ENCODE assay signal across 18 cellular contexts in the genomic region with DNA sequence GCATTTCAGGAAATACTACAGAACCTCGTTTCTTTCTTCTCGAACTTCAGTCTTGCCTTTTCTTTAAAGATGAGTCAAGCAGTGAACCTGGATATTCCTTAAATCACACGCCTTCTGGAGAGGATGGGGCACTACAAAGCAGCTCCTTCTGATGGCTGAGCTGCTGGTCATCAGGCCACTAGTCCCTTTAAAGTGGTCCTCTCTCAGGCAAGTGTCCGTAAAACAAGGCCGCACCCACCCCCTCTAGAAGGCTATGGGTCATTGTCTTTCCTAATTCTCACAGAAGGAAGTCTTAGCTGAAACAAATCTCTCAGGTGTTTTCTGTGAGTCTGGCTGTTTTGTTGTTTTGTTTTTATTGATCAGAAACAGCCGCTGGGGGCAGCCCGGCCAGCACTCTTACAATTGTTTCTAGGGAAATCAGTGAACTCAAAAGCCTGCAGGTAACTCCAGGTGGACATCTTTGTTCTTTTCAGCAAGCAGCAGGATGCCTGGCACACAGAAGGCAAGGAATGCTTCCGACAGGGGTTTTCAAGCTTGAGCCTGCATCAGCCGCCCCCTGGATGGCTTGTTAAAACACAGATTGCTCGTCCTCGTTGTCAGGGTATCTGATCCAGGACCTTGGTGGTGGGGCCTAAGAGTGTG. TPM values are rescaled to one million over a fixed set of nuclear protein-coding genes. Genes with fewer than 3 reads are reported as not detected.
DNase-seq lines count a peak whose midpoint lies in the region; ATAC-seq, FAIRE-seq and TF ChIP-seq lines count a peak whose summit lies in the region.
"Had no signal": no experiment of that assay in that cellular context is flagged by ENCODE, and none has a peak within 500 bp of the region (broad histone marks: within the 10 kb centered on the region; RNA-seq: fewer than 3 reads in every experiment).

No MANE protein-coding gene starts in this region.

- H4K20me1 ChIP-seq in H1 (replicated peaks in 1 of 2; ENCODE audit: control insufficient read depth in 1 of 2, insufficient read depth in 2 of 2, low read length in 2 of 2) = no peaks in the 10 kb centered on the region

- H4K5ac ChIP-seq in H1 (ENCODE audit: insufficient read length, low read depth, low read length) = no peak overlapping the region

- peaks cover 27% of the 10 kb centered on the region for H3K36me3 Mint-ChIP-seq in MCF 10A (ENCODE audit: insufficient read depth, unreplicated experiment)

- CTCF ChIA-PET in MCF 10A (lab: Yijun Ruan, JAX) (interaction anchor here (0.7 to 3.5 kb wide), 5 partner anchors 17 to 158 kb away, joined by 3 to 18 read pairs (median 5); no protein-coding TSS in a partner anchor), H1 (lab: Charles Lee; ENCODE audit: partially characterized antibody) (interaction anchor here (0.8 to 4.7 kb wide), 18 partner anchors 10 to 160 kb away, joined by 3 to 25 read pairs (median 4); a partner anchor contains a TSS), GM10248 (lab: Yijun Ruan, JAX) (interaction anchor here (1.0 kb wide), 2 partner anchors 18 to 20 kb away, joined by 3 to 5 read pairs; no protein-coding TSS in a partner anchor)

- no peak overlapping the region for H3K4me3 ChIP-seq in breast epithelium
- H3K4me3 ChIP-seq in H1 (ENCODE audit: extremely low read depth in 1 of 4, insufficient read depth in 2 of 4, low read depth in 3 of 4, low read length in 4 of 4) = peak overlapping the region in 3 of 4 experiments; percentile 20 to 43 (median 20); a peak in 4 of 8 replicates
- H3K4me3 ChIP-seq in lower lobe of right lung = no peak overlapping the region
- no peak overlapping the region for H3K4me3 ChIP-seq in transverse colon
- H3K4me3 ChIP-seq: A549, thyroid gland had no signal

- in situ Hi-C loops in transverse colon (cut with MboI; ENCODE audit: low pct_ligation_motif_present in 1 of 4, low pct_unique_long_range_greater_than_20kb in 1 of 4, low sequenced_read_pairs in 3 of 4) (no loop called here), G401 (cut with HindIII; ENCODE audit: low sequenced_read_pairs) (no loop called here)

- no peak overlapping the region for H3K27ac Mint-ChIP-seq in MCF 10A (ENCODE audit: low read depth, unreplicated experiment)
- H3K27ac Mint-ChIP-seq: activated CD8-positive, alpha-beta T cell treated with anti-CD3 and anti-CD28 coated beads for 36 hours; HFFc6; naive thymus-derived CD8-positive, alpha-beta T cell had no signal

- H3K9me3 ChIP-seq in breast epithelium (no peaks in the 10 kb centered on the region), H1 (ENCODE audit: insufficient read depth in 2 of 2, low read depth in 1 of 2, low read length in 1 of 2) (no peaks in the 10 kb centered on the region), lower lobe of right lung (no peaks in the 10 kb centered on the region), transverse colon (no peaks in the 10 kb centered on the region)
- H3K9me3 ChIP-seq: A549, thyroid gland had no signal

- TF ChIP-seq POLR2A in breast epithelium (IDR thresholded peaks at IDR 0.05) (no peak), H1 (IDR thresholded peaks at IDR 0.05; ENCODE audit: control extremely low read depth in 1 of 2, low read depth in 2 of 2, low read length in 2 of 2) (no peak), transverse colon (IDR thresholded peaks at IDR 0.05) (no peak)

- no peak for ATAC-seq in lower lobe of right lung
- ATAC-seq: activated CD8-positive, alpha-beta T cell treated with anti-CD3 and anti-CD28 coated beads for 36 hours; naive thymus-derived CD8-positive, alpha-beta T cell had no signal

- no peak overlapping the region for H3K56ac ChIP-seq in H1 (replicated peaks; ENCODE audit: insufficient read length, low read depth, low read length)

- TF ChIP-seq EP300 in H1 (IDR thresholded peaks at IDR 0.05; ENCODE audit: borderline replicate concordance in 1 of 2, low read depth in 2 of 2, low read length in 2 of 2) = peak in 1 of 2 experiments; percentile 71; a peak in 1 of 3 replicates
- no peak for TF ChIP-seq EP300 in transverse colon (IDR thresholded peaks at IDR 0.05; ENCODE audit: low read depth)

- no peak overlapping the region for H3K23ac ChIP-seq in H1 (ENCODE audit: insufficient read length)

- no peak overlapping the region; the same call in 1 of the 2 replicates for H2BK15ac ChIP-seq in H1 (ENCODE audit: low read length)

- POLR2A ChIA-PET in MCF 10A (lab: Yijun Ruan, JAX) (interaction anchor here (0.7 to 10.6 kb wide), 5 partner anchors 12 to 250 kb away, joined by 3 to 211 read pairs (median 3); a partner anchor contains a TSS), H1 (lab: Charles Lee; ENCODE audit: partially characterized antibody) (interaction anchor here (1.0 to 1.4 kb wide), 5 partner anchors 27 to 61 kb away, joined by 3 to 4 read pairs (median 3); a partner anchor contains a TSS), GM10248 (lab: Yijun Ruan, JAX) (no interaction called here)

- BruUV-seq in MCF 10A (replicated peaks; lab: Mats Ljungman, UMichigan) = no TSS peak

- peak in 1 of 2 donors; percentile 48 for DNase-seq in breast epithelium (ENCODE audit: low spot score in 2 of 2)
- DNase-seq in MCF 10A (ENCODE audit: unreplicated experiment) = no peak
- peak; percentile 51 to 57 for DNase-seq in H1 (ENCODE audit: low read depth in 1 of 2, low spot score in 2 of 2)
- DNase-seq in lower lobe of right lung = no peak
- no peak for DNase-seq in transverse colon
- DNase-seq in NK-92 (lab: John Stamatoyannopoulos, UW; ENCODE audit: unreplicated experiment) = no peak
- no peak for DNase-seq in G401 (ENCODE audit: low spot score)
- DNase-seq in GM10248 (ENCODE audit: extremely low spot score) = no peak
- DNase-seq: activated CD8-positive, alpha-beta T cell treated with anti-CD3 and anti-CD28 coated beads for 36 hours; head of caudate nucleus; HFFc6; naive thymus-derived CD8-positive, alpha-beta T cell; NCI-H2029; stimulated activated CD4-positive, alpha-beta T cell treated with anti-CD3 and anti-CD28 coated beads, Interleukin-2, amount 100 ng/mL, for 48 hours; thyroid gland had no signal

- no peaks in the 10 kb centered on the region for H3K27me3 Mint-ChIP-seq in MCF 10A (ENCODE audit: insufficient read depth, unreplicated experiment)
- H3K27me3 Mint-ChIP-seq: activated CD8-positive, alpha-beta T cell treated with anti-CD3 and anti-CD28 coated beads for 36 hours; naive thymus-derived CD8-positive, alpha-beta T cell had no signal

- no peak overlapping the region for H3K18ac ChIP-seq in H1 (ENCODE audit: extremely low read depth, low read length)

- no peak overlapping the region for H4K91ac ChIP-seq in H1 (replicated peaks; ENCODE audit: insufficient read length, low read length)

- H3K79me1 ChIP-seq in H1 (ENCODE audit: low read depth, low read length) = no peaks in the 10 kb centered on the region

- intact Hi-C loops in breast epithelium (cut with DNase I; ENCODE audit: low total_unique reads) = no loop called here
- intact Hi-C loops in MCF 10A (cut with micrococcal nuclease) = no loop called here
- intact Hi-C loops in lower lobe of right lung (cut with DNase I) = no loop called here
- intact Hi-C loops in transverse colon (cut with DNase I; ENCODE audit: low total_unique reads) = no loop called here

- peak overlapping the region; percentile 74 for H2BK5ac ChIP-seq in H1 (ENCODE audit: low read depth, low read length)

- H2BK120ac ChIP-seq in H1 (replicated peaks; ENCODE audit: low read depth, low read length) = no peak overlapping the region

- no peaks in the 10 kb centered on the region for H3K23me2 ChIP-seq in H1 (ENCODE audit: low read depth, low read length)

- peak overlapping the region; percentile 41 to 75 for H3K27ac ChIP-seq in breast epithelium
- H3K27ac ChIP-seq in H1 (ENCODE audit: low read depth, low read length) = peak overlapping the region; percentile 60; the same call in 1 of the 2 replicates
- peak overlapping the region; percentile 26 for H3K27ac ChIP-seq in lower lobe of right lung
- peak overlapping the region in 3 of 4 donors; percentile 14 to 39 (median 32) for H3K27ac ChIP-seq in transverse colon
- H3K27ac ChIP-seq: thyroid gland, VCaP had no signal

- no peak overlapping the region for H3K4me3 Mint-ChIP-seq in MCF 10A (ENCODE audit: unreplicated experiment)
- H3K4me3 Mint-ChIP-seq: activated CD8-positive, alpha-beta T cell treated with anti-CD3 and anti-CD28 coated beads for 36 hours; HFFc6; naive thymus-derived CD8-positive, alpha-beta T cell had no signal

- no peak overlapping the region for H2AFZ ChIP-seq in H1 (ENCODE audit: low read length)

- H2BK20ac ChIP-seq in H1 (ENCODE audit: low read length) = peak overlapping the region; percentile 80; the same call in 1 of the 2 replicates

- FAIRE-seq in H1 (lab: Jason Lieb, UNC) = peak; percentile 95
- FAIRE-seq: A549, G401.6 had no signal

- peak overlapping the region; percentile 56 to 66 for H3K4me2 ChIP-seq in H1 (ENCODE audit: insufficient read depth in 1 of 2, low read depth in 2 of 2, low read length in 2 of 2)

- WGBS in H1 (ENCODE audit: extremely low coverage in 1 of 2, insufficient coverage in 1 of 2, insufficient read length in 1 of 2, insufficient replicate concordance in 2 of 2, low coverage in 1 of 2, low lambda C conversion rate in 2 of 2, missing lambda C conversion rate in 1 of 2), 2 experiments = 19% methylated on average over 11 of the region's 11 CpGs; no CpG with 5 or more reads in 1 of the 2 experiments
- WGBS in transverse colon (ENCODE audit: low coverage in 1 of 2), 2 donors = 81 to 87% methylated on average over 10 to 11 of the region's 11 CpGs

- H3K27me3 ChIP-seq in breast epithelium = no peaks in the 10 kb centered on the region
- H3K27me3 ChIP-seq in H1 (replicated peaks in 1 of 4; ENCODE audit: control insufficient read depth in 3 of 4, extremely low read depth in 1 of 4, insufficient read depth in 3 of 4, low read length in 3 of 4) = no peaks in the 10 kb centered on the region; a peak in 1 of 7 replicates
- H3K27me3 ChIP-seq in lower lobe of right lung (ENCODE audit: low read depth) = no peaks in the 10 kb centered on the region
- no peaks in the 10 kb centered on the region for H3K27me3 ChIP-seq in transverse colon
- H3K27me3 ChIP-seq: thyroid gland had no signal

- no peak overlapping the region for H3K14ac ChIP-seq in H1 (ENCODE audit: insufficient read length)

- H3K36me3 ChIP-seq in breast epithelium = no peaks in the 10 kb centered on the region
- H3K36me3 ChIP-seq in H1 (ENCODE audit: control insufficient read depth in 2 of 4, insufficient read depth in 4 of 4, low read length in 3 of 4) = no peaks in the 10 kb centered on the region
- peaks cover 9% of the 10 kb centered on the region for H3K36me3 ChIP-seq in lower lobe of right lung
- no peaks in the 10 kb centered on the region for H3K36me3 ChIP-seq in transverse colon
- H3K36me3 ChIP-seq: thyroid gland had no signal

- H3K4me1 Mint-ChIP-seq in MCF 10A (ENCODE audit: insufficient read depth, unreplicated experiment) = peaks cover 28% of the 10 kb centered on the region

- no peak overlapping the region for H3K4ac ChIP-seq in H1 (replicated peaks; ENCODE audit: insufficient read length, low read depth, low read length)

- no peaks in the 10 kb centered on the region for H3K79me2 ChIP-seq in H1 (ENCODE audit: control insufficient read depth in 1 of 2, insufficient read depth in 2 of 2, low read length in 2 of 2)

- no peak overlapping the region for H4K8ac ChIP-seq in H1 (ENCODE audit: extremely low read depth, insufficient read depth, low read length)

- H3K4me1 ChIP-seq in breast epithelium (peaks cover 0 to 7% of the 10 kb centered on the region in 2 donors), H1 (replicated peaks in 1 of 4; ENCODE audit: control insufficient read depth in 3 of 4, insufficient read depth in 4 of 4, low read length in 3 of 4) (peaks cover 11 to 18% (median 16%) of the 10 kb centered on the region in 4 experiments), lower lobe of right lung (peaks cover 41% of the 10 kb centered on the region), transverse colon (peaks cover 0 to 51% (median 7%) of the 10 kb centered on the region in 4 donors)

- no peak for TF ChIP-seq CTCF in breast epithelium (IDR thresholded peaks at IDR 0.05)
- TF ChIP-seq CTCF in MCF 10A (IDR thresholded peaks at IDR 0.05; ENCODE audit: unreplicated experiment) = no peak
- TF ChIP-seq CTCF in H1 (IDR thresholded peaks at IDR 0.05; ENCODE audit: control extremely low read depth in 1 of 3, insufficient read depth in 1 of 3, low read depth in 1 of 3, low read length in 3 of 3) = peak in 1 of 3 experiments; percentile 37; a peak in 2 of 4 replicates
- TF ChIP-seq CTCF in lower lobe of right lung (IDR thresholded peaks at IDR 0.05) = no peak
- no peak for TF ChIP-seq CTCF in transverse colon (IDR thresholded peaks at IDR 0.05)
- TF ChIP-seq CTCF in GM10248 (IDR thresholded peaks at IDR 0.05; ENCODE audit: control extremely low read depth, extremely low read depth, low read depth, missing control alignments) = no peak

- peak in 1 of 2 experiments; percentile 12; a peak in 2 of 4 replicates for TF ChIP-seq RAD21 in H1 (IDR thresholded peaks at IDR 0.05 in 1 of 2, conservative IDR thresholded peaks at IDR 0.05 in 1 of 2; ENCODE audit: low read depth in 2 of 2, low read length in 2 of 2)

- H3K9ac ChIP-seq in H1 (replicated peaks in 1 of 4; ENCODE audit: extremely low read depth in 1 of 4, low read depth in 3 of 4, low read length in 3 of 4) = no peak overlapping the region; a peak in 2 of 7 replicates

- H2AK5ac ChIP-seq in H1 (ENCODE audit: low read depth, low read length) = peak overlapping the region; percentile 29; the same call in 1 of the 2 replicates

- no peaks in the 10 kb centered on the region for H3K9me3 Mint-ChIP-seq in MCF 10A (ENCODE audit: unreplicated experiment)
- H3K9me3 Mint-ChIP-seq: activated CD8-positive, alpha-beta T cell treated with anti-CD3 and anti-CD28 coated beads for 36 hours; HFFc6; naive thymus-derived CD8-positive, alpha-beta T cell had no signal

- H2BK12ac ChIP-seq in H1 (ENCODE audit: low read depth, low read length) = 0 out of 2 replicates have a peak overlapping the region, but pooled peaks have one; percentile 70

RNA-seq across cellular contexts. Expression of a gene that starts 45.4 kb away (rescaled TPM):
- total RNA-seq in breast epithelium (100 to 1,000 TPM in 2 of 3 donors, 10 to 100 TPM in 1; 68.5 to 131 (median 120) TPM), MCF 10A (2022) (74.3 and 85.8 TPM in 2 replicates), lower lobe of right lung (58.2 TPM), transverse colon (10 to 100 TPM; 26.9 to 53.7 (median 46.1) TPM)
- total RNA-seq in H1 (2021; fragmentation: NEBNext Ultra II Directional; extraction: Animal tissue kit (Norgen Biotek cat#: 25700)) = 2.6 and 3.2 TPM in 2 replicates
- 0.67 and 1.0 TPM in 2 replicates for polyA plus RNA-seq in H1 (2011; rRNA removed)
- polyA plus RNA-seq in H1 (2011; cell fraction: cytosol; rRNA removed) = 1.4 TPM
- 3.2 TPM for polyA plus RNA-seq in H1 (2011; cell fraction: nucleus; rRNA removed)
- polyA plus RNA-seq in H1 (2012, experiment 1 of 2) = 1.0 to 2.2 TPM (median 1.4 TPM) in 4 replicates
- 0.76 TPM for polyA plus RNA-seq in H1 (2012, experiment 2 of 2)
- polyA plus RNA-seq in H1 (2013, experiment 1 of 2) = 2.4 TPM
- 2.2 TPM for polyA plus RNA-seq in H1 (2013, experiment 2 of 2)
- polyA minus RNA-seq in H1 (2011; rRNA and poly(A)+ RNA removed) = 7.9 and 10.9 TPM in 2 replicates
- polyA minus RNA-seq in H1 (2011; cell fraction: cytosol; rRNA and poly(A)+ RNA removed) = 1.9 TPM
- 4.6 TPM for polyA minus RNA-seq in H1 (2011; cell fraction: nucleus; rRNA and poly(A)+ RNA removed)
- 1.7 and 3.0 TPM in 2 replicates for total RNA-seq in G401 (2014; rRNA removed; shearing (Covaris generic))

Comparison
In these comparisons a context has a peak if more than half of its experiments do, and no peak if none do; other contexts are left out.
1. DNase-seq: peak in H1 (2 of 2); none in MCF 10A (single experiment), lower lobe of right lung (single experiment), transverse colon (single experiment), NK-92 (single experiment), G401 (single experiment) and GM10248 (single experiment).
2. H3K4me3 ChIP-seq: peak in H1 (3 of 4); none in breast epithelium (0 of 3), lower lobe of right lung (single experiment) and transverse colon (0 of 4).
3. Peak in every context shown above with its lines, with median percentiles within 50 percentile points of each other: H3K27ac ChIP-seq.